In the genomic region with DNA sequence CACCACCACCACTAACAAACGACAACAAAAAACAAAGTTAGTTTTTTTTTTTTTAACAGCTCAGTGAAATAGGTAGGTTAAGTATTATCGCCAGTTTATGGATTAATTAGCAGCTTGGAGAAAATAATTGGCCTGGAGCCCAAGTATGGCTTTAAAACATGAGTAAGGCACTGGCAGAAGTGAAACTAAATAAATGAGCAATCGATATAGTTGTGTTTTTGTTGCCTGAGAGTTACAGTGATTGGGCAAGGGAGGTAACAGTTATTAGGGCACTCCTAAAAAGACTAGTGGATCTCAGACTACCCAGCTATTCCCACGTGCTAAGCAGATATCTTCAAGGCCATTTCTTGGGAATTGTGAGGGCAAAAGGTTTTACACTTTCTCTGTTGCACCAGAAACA, we compare ENCODE assay signal across 10 cellular contexts. TPM values are rescaled to one million over a fixed set of nuclear protein-coding genes. Genes with fewer than 3 reads are reported as not detected.
DNase-seq lines count a peak whose midpoint lies in the region; ATAC-seq, FAIRE-seq and TF ChIP-seq lines count a peak whose summit lies in the region.
"Had no signal": no experiment of that assay in that cellular context is flagged by ENCODE, and none has a peak within 500 bp of the region (broad histone marks: within the 10 kb centered on the region; RNA-seq: fewer than 3 reads in every experiment).

No MANE protein-coding gene starts in this region.

- DNase-seq in M059J (ENCODE audit: low read depth): peak; percentile 18
- no peak for DNase-seq in K562 (ENCODE audit: extremely low read depth in 1 of 4, low spot score in 3 of 4)
- no peak for DNase-seq in SHP77 treated with DMSO at 0.1 percent for 48 hours (lab: John Stamatoyannopoulos, UW)
- DNase-seq in NK-92 (lab: John Stamatoyannopoulos, UW; ENCODE audit: unreplicated experiment): no peak
- DNase-seq: islet precursor cell, NCI-H2107 had no signal

- H3K4me2 ChIP-seq in K562 (ENCODE audit: insufficient read depth, low read length): peak overlapping the region; percentile 9; the same call in 1 of the 2 replicates

- no peak for TF ChIP-seq RAD21 in K562 (CRISPR knock-in tag; conservative IDR thresholded peaks at IDR 0.05 in 1 of 2, IDR thresholded peaks at IDR 0.05 in 1 of 2)

- H3K4me1 ChIP-seq in K562 (replicated peaks in 1 of 2; ENCODE audit: control insufficient read depth in 2 of 2, insufficient read depth in 2 of 2, low read length in 2 of 2): peaks cover 10 to 11% of the 10 kb centered on the region in 2 experiments
- no peaks in the 10 kb centered on the region for H3K4me1 ChIP-seq in rectal smooth muscle tissue (ENCODE audit: control insufficient read depth, insufficient read depth, low read length)

- CTCF ChIA-PET in K562 (lab: Yijun Ruan, JAX; ENCODE audit: low intra/inter-chr PET ratio): no interaction called here

- H3K4me3 ChIP-seq in GM12875 (ENCODE audit: low read depth, low read length) (peak overlapping the region; percentile 27), K562 (no peak overlapping the region), rectal smooth muscle tissue (ENCODE audit: low read length) (peak overlapping the region; percentile 29)

- peak overlapping the region; percentile 41 for H2AFZ ChIP-seq in K562 (ENCODE audit: low read depth, low read length)

- no peak for FAIRE-seq in K562 (lab: Jason Lieb, UNC)
- FAIRE-seq: colon had no signal

- no peak overlapping the region for H3K27ac ChIP-seq in K562 (ENCODE audit: extremely low read depth, low read depth, low read length)
- H3K27ac ChIP-seq in rectal smooth muscle tissue (ENCODE audit: low read depth, low read length): no peak overlapping the region

- H4K20me1 ChIP-seq in K562 (replicated peaks; ENCODE audit: control insufficient read depth, insufficient read depth, low read length): no peaks in the 10 kb centered on the region

- no peak for ATAC-seq in K562
- no peak for ATAC-seq in GM18505 (IDR thresholded peaks at IDR 0.05; ENCODE audit: unreplicated experiment)

- no peak for TF ChIP-seq EP300 in K562 (IDR thresholded peaks at IDR 0.05; ENCODE audit: low read length)

- no peaks in the 10 kb centered on the region for H3K36me3 ChIP-seq in K562 (ENCODE audit: control insufficient read depth, insufficient read depth, low read length)
- H3K36me3 ChIP-seq in rectal smooth muscle tissue (ENCODE audit: control insufficient read depth, insufficient read depth, low read length): no peaks in the 10 kb centered on the region

- in situ Hi-C loops in K562 (cut with MboI): no loop called here

- H3K9ac ChIP-seq in K562 (ENCODE audit: insufficient read depth in 1 of 2, low read depth in 2 of 2, low read length in 2 of 2) (no peak overlapping the region), rectal smooth muscle tissue (ENCODE audit: low read length) (no peak overlapping the region)

- intact Hi-C loops in K562 (cut with micrococcal nuclease): no loop called here

- no peaks in the 10 kb centered on the region for H3K9me1 ChIP-seq in K562 (ENCODE audit: control insufficient read depth, insufficient read depth, low read length)

- TF ChIP-seq POLR2A in K562 (conservative IDR thresholded peaks at IDR 0.05) (no peak), GM18505 (IDR thresholded peaks at IDR 0.05; ENCODE audit: borderline replicate concordance, extremely low read depth, insufficient read depth, insufficient read length) (no peak)

- WGBS in K562 (ENCODE audit: insufficient coverage, low coverage, missing lambda C conversion rate): 26% methylated on average over 4 of the region's 4 CpGs

- no peaks in the 10 kb centered on the region; the same call in 2 of the 3 replicates for H3K79me2 ChIP-seq in K562 (ENCODE audit: control insufficient read depth, insufficient read depth, low read length)

- no peaks in the 10 kb centered on the region for H3K9me3 ChIP-seq in K562 (replicated peaks; ENCODE audit: control insufficient read depth, insufficient read depth, low read depth, low read length)

- POLR2A ChIA-PET in K562 (lab: Yijun Ruan, JAX): interaction anchor here (0.9 to 2.7 kb wide), 3 partner anchors 8 to 31 kb away, joined by 3 to 7 read pairs (median 4); a partner anchor contains a TSS

- no TSS peak for BruUV-seq in K562 (replicated peaks; lab: Mats Ljungman, UMichigan)

- H3K27me3 ChIP-seq in K562 (ENCODE audit: control insufficient read depth in 2 of 2, insufficient read depth in 2 of 2, low read length in 2 of 2): no peaks in the 10 kb centered on the region
- H3K27me3 ChIP-seq in rectal smooth muscle tissue (ENCODE audit: control insufficient read depth, insufficient read depth, low read length): no peaks in the 10 kb centered on the region

- TF ChIP-seq CTCF in GM12875 (IDR thresholded peaks at IDR 0.05; ENCODE audit: borderline replicate concordance, insufficient read depth, low read depth, low read length): no peak
- no peak for TF ChIP-seq CTCF in K562 (IDR thresholded peaks at IDR 0.05 in 2 of 3, conservative IDR thresholded peaks at IDR 0.05 in 1 of 3; ENCODE audit: insufficient read depth in 2 of 3, low read depth in 1 of 3, low read length in 3 of 3)

TF ChIP-seq in K562, 482 proteins besides CTCF, POLR2A, EP300 and RAD21 (continues in another document):
- TF ChIP-seq ZNF589 (CRISPR knock-in tag; IDR thresholded peaks at IDR 0.05; ENCODE audit: low read depth) (no peak), PML (IDR thresholded peaks at IDR 0.05; ENCODE audit: low read length) (no peak), PTTG1 (tag; IDR thresholded peaks at IDR 0.05; ENCODE audit: low read depth) (no peak), SMAD3 (CRISPR knock-in tag; conservative IDR thresholded peaks at IDR 0.05) (no peak), ATF7 (IDR thresholded peaks at IDR 0.05) (no peak), GATAD2A (IDR thresholded peaks at IDR 0.05) (no peak), TBL1XR1 (IDR thresholded peaks at IDR 0.05; ENCODE audit: low read length in 2 of 2) (no peak), TRIM28 (IDR thresholded peaks at IDR 0.05) (no peak), SP1 (CRISPR knock-in tag; IDR thresholded peaks at IDR 0.05) (no peak), HNRNPUL1 (IDR thresholded peaks at IDR 0.05; ENCODE audit: low read length) (no peak), SMAD1 (IDR thresholded peaks at IDR 0.05; ENCODE audit: low read depth, low read length, partially characterized antibody) (no peak), RBFOX2 (IDR thresholded peaks at IDR 0.05; ENCODE audit: low read depth, low read length) (no peak), MCM7 (IDR thresholded peaks at IDR 0.05) (no peak), CBX8 (IDR thresholded peaks at IDR 0.05; ENCODE audit: borderline replicate concordance, extremely low read depth, low read depth, low read length, poor library complexity, severe bottlenecking) (no peak)

RNA-seq across cellular contexts. Expression of a gene that starts 2.4 kb away (rescaled TPM):
- 14.4 and 25.1 TPM in 2 replicates for total RNA-seq in M059J (2014; rRNA removed; shearing (Covaris generic))
- total RNA-seq in K562 (2011; cell fraction: chromatin; rRNA removed; ENCODE audit: low replicate concordance): 4.5 and 5.4 TPM in 2 replicates
- total RNA-seq in K562 (2011; cell fraction: nucleolus; rRNA removed): 2.3 and 3.6 TPM in 2 replicates
- 3.8 and 4.8 TPM in 2 replicates for total RNA-seq in K562 (2011; cell fraction: nucleoplasm; rRNA removed)
- 5.0 and 8.9 TPM in 2 replicates for total RNA-seq in K562 (2014; rRNA removed)
- total RNA-seq in K562 (2014; rRNA removed; fragmentation: Illumina TruSeq; extraction: Trizol): 4.2 and 4.3 TPM in 2 replicates
- 5.9 and 6.1 TPM in 2 replicates for total RNA-seq in K562 (2015; rRNA removed; fragmentation: Illumina TruSeq; extraction: Trizol)
- 5.1 and 5.6 TPM in 2 replicates for total RNA-seq in K562 (2021)
- 1.9 and 5.8 TPM in 2 replicates for polyA plus RNA-seq in K562 (2011; rRNA removed)
- 1.0 and 2.2 TPM in 2 replicates for polyA plus RNA-seq in K562 (2011; cell fraction: cytosol; rRNA removed)
- 7.8 and 17.0 TPM in 2 replicates for polyA plus RNA-seq in K562 (2011; cell fraction: nucleus; rRNA removed)
- 5.6 and 7.1 TPM in 2 replicates for polyA plus RNA-seq in K562 (2012)
- 4.1 and 5.4 TPM in 2 replicates for polyA plus RNA-seq in K562 (2014; fragmentation: Illumina TruSeq; extraction: Trizol)
- polyA plus RNA-seq in K562 (2014; fragmentation: Nextera tagmentation; extraction: Ambion mirVana): 1 to 10 TPM; 1.6 to 2.1 TPM
- polyA plus RNA-seq in K562 (2014; rRNA removed): 4.8 and 5.8 TPM in 2 replicates
- polyA minus RNA-seq in K562 (2011; rRNA and poly(A)+ RNA removed): 1.5 and 5.0 TPM in 2 replicates
- 1.7 and 3.9 TPM in 2 replicates for polyA minus RNA-seq in K562 (2011; cell fraction: cytosol; rRNA and poly(A)+ RNA removed)
- polyA minus RNA-seq in K562 (2011; cell fraction: nucleus; rRNA and poly(A)+ RNA removed): 2.2 and 5.8 TPM in 2 replicates

RNA-seq across cellular contexts. Expression of a gene that starts 31.5 kb away (rescaled TPM):
- 63.2 and 68.9 TPM in 2 replicates for total RNA-seq in M059J (2014; rRNA removed; shearing (Covaris generic))
- 202 and 277 TPM in 2 replicates for total RNA-seq in K562 (2011; cell fraction: chromatin; rRNA removed; ENCODE audit: low replicate concordance)
- 120 and 121 TPM in 2 replicates for total RNA-seq in K562 (2011; cell fraction: nucleolus; rRNA removed)
- total RNA-seq in K562 (2011; cell fraction: nucleoplasm; rRNA removed): 204 and 261 TPM in 2 replicates
- total RNA-seq in K562 (2014; rRNA removed) (68.1 and 71.5 TPM in 2 replicates), K562 (2014; rRNA removed; fragmentation: Illumina TruSeq; extraction: Trizol) (79.0 and 83.5 TPM in 2 replicates), K562 (2015; rRNA removed; fragmentation: Illumina TruSeq; extraction: Trizol) (77.4 and 86.1 TPM in 2 replicates), K562 (2021) (111 and 121 TPM in 2 replicates)
- polyA plus RNA-seq in K562 (2011; rRNA removed) (87.1 and 111 TPM in 2 replicates), K562 (2014; fragmentation: Illumina TruSeq; extraction: Trizol) (89.1 and 93.1 TPM in 2 replicates), K562 (2014; fragmentation: Nextera tagmentation; extraction: Ambion mirVana) (10 to 100 TPM; 20.8 to 55.5 TPM), K562 (2014; rRNA removed) (70.1 and 75.2 TPM in 2 replicates)
- 75.3 and 82.0 TPM in 2 replicates for polyA plus RNA-seq in K562 (2011; cell fraction: cytosol; rRNA removed)
- 53.1 and 58.5 TPM in 2 replicates for polyA plus RNA-seq in K562 (2011; cell fraction: nucleus; rRNA removed)
- polyA plus RNA-seq in K562 (2012): 47.4 and 51.1 TPM in 2 replicates
- polyA minus RNA-seq in K562 (2011; rRNA and poly(A)+ RNA removed): 222 and 269 TPM in 2 replicates
- 64.4 and 77.8 TPM in 2 replicates for polyA minus RNA-seq in K562 (2011; cell fraction: cytosol; rRNA and poly(A)+ RNA removed)
- 54.1 and 74.6 TPM in 2 replicates for polyA minus RNA-seq in K562 (2011; cell fraction: nucleus; rRNA and poly(A)+ RNA removed)
